Comparison of ENCODE assay signal across 16 cellular contexts in the genomic region with DNA sequence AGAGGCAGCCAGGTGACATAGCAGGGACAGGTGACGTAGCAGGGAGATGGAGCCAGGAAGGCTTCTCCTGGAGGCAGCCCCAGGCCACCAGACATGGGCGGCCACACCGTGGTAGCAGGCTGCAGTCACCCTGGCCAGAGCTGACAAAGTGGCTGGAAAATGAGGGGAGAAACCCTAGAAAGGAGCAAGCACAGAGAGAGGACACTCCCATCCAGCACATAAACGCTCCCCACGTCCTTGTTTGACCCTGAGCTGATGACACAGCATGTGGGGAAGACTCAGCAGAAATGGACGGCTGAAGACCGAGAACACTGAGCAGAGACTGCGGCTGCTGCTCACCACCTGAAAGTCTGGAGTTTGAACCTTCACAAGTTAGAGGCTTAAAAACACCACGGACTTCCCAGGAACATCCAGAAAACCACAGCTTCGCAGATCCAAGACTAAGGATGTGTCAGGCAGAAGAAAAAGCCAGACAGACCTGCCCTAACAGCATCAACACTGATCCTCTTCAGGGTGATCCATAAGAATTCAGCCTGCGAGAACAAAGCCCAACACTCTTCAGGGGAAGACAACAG. TPM values are rescaled to one million over a fixed set of nuclear protein-coding genes. Genes with fewer than 3 reads are reported as not detected.
DNase-seq lines count a peak whose midpoint lies in the region; ATAC-seq and TF ChIP-seq lines count a peak whose summit lies in the region.
"Had no signal": no experiment of that assay in that cellular context is flagged by ENCODE, and none has a peak within 500 bp of the region (broad histone marks: within the 10 kb centered on the region; RNA-seq: fewer than 3 reads in every experiment).

No MANE protein-coding gene starts in this region.

- DNase-seq in activated naive CD8-positive, alpha-beta T cell treated with anti-CD3 and anti-CD28 coated beads, Interleukin-2, amount 50 U/mL, for 24 hours = no peak
- no peak for DNase-seq in activated naive CD8-positive, alpha-beta T cell treated with anti-CD3 and anti-CD28 coated beads for 36 hours
- no peak for DNase-seq in esophagus squamous epithelium (lab: John Stamatoyannopoulos, UW)
- no peak for DNase-seq in vagina (ENCODE audit: extremely low spot score in 2 of 2)
- no peak for DNase-seq in T-cell
- DNase-seq: activated CD4-positive, alpha-beta T cell treated with anti-CD3 and anti-CD28 coated beads for 36 hours; stimulated activated CD4-positive, alpha-beta T cell treated with anti-CD3 and anti-CD28 coated beads, Interleukin-1b, Interleukin-23, amount 100 ng/mL, for 48 hours had no signal

- H3K4me1 Mint-ChIP-seq in activated naive CD8-positive, alpha-beta T cell treated with anti-CD3 and anti-CD28 coated beads, Interleukin-2, amount 50 U/mL, for 24 hours = no peaks in the 10 kb centered on the region
- H3K4me1 Mint-ChIP-seq in activated naive CD8-positive, alpha-beta T cell treated with anti-CD3 and anti-CD28 coated beads for 36 hours = no peaks in the 10 kb centered on the region
- H3K4me1 Mint-ChIP-seq in nephron (peaks cover 17% of the 10 kb centered on the region), T-cell (peaks cover 0 to 7% (median 0%) of the 10 kb centered on the region in 3 donors)
- H3K4me1 Mint-ChIP-seq: activated CD4-positive, alpha-beta T cell treated with anti-CD3 and anti-CD28 coated beads for 36 hours had no signal

- ATAC-seq in activated naive CD8-positive, alpha-beta T cell treated with anti-CD3 and anti-CD28 coated beads, Interleukin-2, amount 50 U/mL, for 24 hours = no peak
- ATAC-seq in T-cell (replicated peaks in 1 of 4) (no peak), HG03469 (IDR thresholded peaks at IDR 0.05; ENCODE audit: unreplicated experiment) (no peak), GM19351 (IDR thresholded peaks at IDR 0.05; ENCODE audit: unreplicated experiment) (no peak)
- ATAC-seq: activated CD4-positive, alpha-beta T cell treated with anti-CD3 and anti-CD28 coated beads for 36 hours had no signal

- CTCF ChIA-PET in T-cell (lab: Charles Lee) = no interaction called here

- H3K27me3 Mint-ChIP-seq in activated naive CD8-positive, alpha-beta T cell treated with anti-CD3 and anti-CD28 coated beads, Interleukin-2, amount 50 U/mL, for 24 hours = no peaks in the 10 kb centered on the region
- no peaks in the 10 kb centered on the region for H3K27me3 Mint-ChIP-seq in activated naive CD8-positive, alpha-beta T cell treated with anti-CD3 and anti-CD28 coated beads for 36 hours
- H3K27me3 Mint-ChIP-seq in nephron (ENCODE audit: low read depth) (no peaks in the 10 kb centered on the region), T-cell (no peaks in the 10 kb centered on the region)
- H3K27me3 Mint-ChIP-seq: activated CD4-positive, alpha-beta T cell treated with anti-CD3 and anti-CD28 coated beads for 36 hours; memory B cell had no signal

- no peaks in the 10 kb centered on the region for H3K27me3 ChIP-seq in esophagus squamous epithelium
- no peaks in the 10 kb centered on the region for H3K27me3 ChIP-seq in vagina

- H3K36me3 ChIP-seq in esophagus squamous epithelium = peaks cover 0 to 75% (median 0%) of the 10 kb centered on the region in 3 donors
- H3K36me3 ChIP-seq in vagina = no peaks in the 10 kb centered on the region

- TF ChIP-seq POLR2A in esophagus squamous epithelium (IDR thresholded peaks at IDR 0.05) (no peak), vagina (IDR thresholded peaks at IDR 0.05) (no peak)

- WGBS in esophagus squamous epithelium, 2 donors = 34 to 46% methylated on average over 9 to 11 of the region's 11 CpGs

- H3K4me3 ChIP-seq in esophagus squamous epithelium (no peak overlapping the region), vagina (no peak overlapping the region)
- H3K4me3 ChIP-seq: thoracic aorta had no signal

- peaks cover 6 to 16% (median 11%) of the 10 kb centered on the region in 3 donors for H3K4me1 ChIP-seq in esophagus squamous epithelium
- peaks cover 15% of the 10 kb centered on the region for H3K4me1 ChIP-seq in vagina

- peak overlapping the region; percentile 11 to 79 (median 67) for H3K27ac ChIP-seq in esophagus squamous epithelium
- H3K27ac ChIP-seq in vagina = peak overlapping the region; percentile 76
- H3K27ac ChIP-seq: thoracic aorta had no signal

- H3K9me3 ChIP-seq in esophagus squamous epithelium = no peaks in the 10 kb centered on the region
- no peaks in the 10 kb centered on the region for H3K9me3 ChIP-seq in vagina
- H3K9me3 ChIP-seq: thoracic aorta had no signal

- H3K9me3 Mint-ChIP-seq in activated naive CD8-positive, alpha-beta T cell treated with anti-CD3 and anti-CD28 coated beads, Interleukin-2, amount 50 U/mL, for 24 hours = no peaks in the 10 kb centered on the region
- no peaks in the 10 kb centered on the region for H3K9me3 Mint-ChIP-seq in activated naive CD8-positive, alpha-beta T cell treated with anti-CD3 and anti-CD28 coated beads for 36 hours
- H3K9me3 Mint-ChIP-seq in nephron = no peaks in the 10 kb centered on the region
- H3K9me3 Mint-ChIP-seq in T-cell = no peaks in the 10 kb centered on the region
- H3K9me3 Mint-ChIP-seq: memory B cell had no signal

- H3K27ac Mint-ChIP-seq in activated naive CD8-positive, alpha-beta T cell treated with anti-CD3 and anti-CD28 coated beads, Interleukin-2, amount 50 U/mL, for 24 hours = peak overlapping the region; percentile 25
- H3K27ac Mint-ChIP-seq in activated naive CD8-positive, alpha-beta T cell treated with anti-CD3 and anti-CD28 coated beads for 36 hours = no peak overlapping the region
- H3K27ac Mint-ChIP-seq in nephron (peak overlapping the region; percentile 6 to 74 (median 22)), T-cell (no peak overlapping the region)
- H3K27ac Mint-ChIP-seq: activated CD4-positive, alpha-beta T cell treated with anti-CD3 and anti-CD28 coated beads for 36 hours; memory B cell had no signal

- TF ChIP-seq CTCF in esophagus squamous epithelium (IDR thresholded peaks at IDR 0.05) (no peak), nephron (IDR thresholded peaks at IDR 0.05; ENCODE audit: unreplicated experiment in 3 of 3) (no peak), vagina (IDR thresholded peaks at IDR 0.05) (no peak)

- H3K4me3 Mint-ChIP-seq in activated naive CD8-positive, alpha-beta T cell treated with anti-CD3 and anti-CD28 coated beads, Interleukin-2, amount 50 U/mL, for 24 hours = no peak overlapping the region
- no peak overlapping the region for H3K4me3 Mint-ChIP-seq in activated naive CD8-positive, alpha-beta T cell treated with anti-CD3 and anti-CD28 coated beads for 36 hours
- H3K4me3 Mint-ChIP-seq in nephron (no peak overlapping the region), T-cell (no peak overlapping the region)
- H3K4me3 Mint-ChIP-seq: activated CD4-positive, alpha-beta T cell treated with anti-CD3 and anti-CD28 coated beads for 36 hours; memory B cell had no signal

- H3K36me3 Mint-ChIP-seq in activated naive CD8-positive, alpha-beta T cell treated with anti-CD3 and anti-CD28 coated beads, Interleukin-2, amount 50 U/mL, for 24 hours (ENCODE audit: low read depth) = peaks cover 9% of the 10 kb centered on the region
- peaks cover 7% of the 10 kb centered on the region for H3K36me3 Mint-ChIP-seq in activated naive CD8-positive, alpha-beta T cell treated with anti-CD3 and anti-CD28 coated beads for 36 hours
- H3K36me3 Mint-ChIP-seq in nephron (ENCODE audit: low read depth) (peaks cover 34% of the 10 kb centered on the region), T-cell (peaks cover 18% of the 10 kb centered on the region)
- H3K36me3 Mint-ChIP-seq: memory B cell had no signal

- intact Hi-C loops in esophagus squamous epithelium (cut with DNase I) (loop anchor here (10.0 kb wide), 1 partner anchor 59 kb away; no protein-coding TSS in a partner anchor), vagina (cut with DNase I) (no loop called here)

- POLR2A ChIA-PET in T-cell (lab: Charles Lee) = interaction anchor here in 1 of 2 donors (0.5 kb wide), 1 partner anchor 59 kb away, joined by 3 read pairs; no protein-coding TSS in a partner anchor

RNA-seq across cellular contexts. Expression of a gene that starts 28.7 kb away (rescaled TPM):
- total RNA-seq in activated naive CD8-positive, alpha-beta T cell treated with anti-CD3 and anti-CD28 coated beads for 36 hours = under 1 TPM; 0.26 to 0.37 TPM
- total RNA-seq in esophagus squamous epithelium = under 1 TPM in 1 of 4 donors, not detected in 3; 0.76 TPM
- total RNA-seq in vagina = 1.2 TPM
- total RNA-seq in T-cell = 1 to 10 TPM in 2 of 5 donors, under 1 TPM in 3; 0.49 to 1.3 (median 0.98) TPM
- total RNA-seq: A172, frontal cortex, RPMI7951 had no signal

RNA-seq across cellular contexts. Expression of a gene that starts 29.2 kb away (rescaled TPM):
- 10 to 100 TPM; 46.1 to 49.7 TPM for total RNA-seq in activated naive CD8-positive, alpha-beta T cell treated with anti-CD3 and anti-CD28 coated beads for 36 hours
- 10 to 100 TPM; 18.3 to 45.0 (median 25.4) TPM for total RNA-seq in esophagus squamous epithelium
- 33.6 TPM for total RNA-seq in vagina
- total RNA-seq in T-cell = 100 to 1,000 TPM in 1 of 5 donors, 10 to 100 TPM in 4; 55.8 to 121 (median 57.3) TPM

RNA-seq across cellular contexts. Expression of a gene that starts 29.8 kb away (rescaled TPM):
- total RNA-seq in activated naive CD8-positive, alpha-beta T cell treated with anti-CD3 and anti-CD28 coated beads for 36 hours = 1 to 10 TPM; 7.6 to 9.2 TPM
- total RNA-seq in esophagus squamous epithelium (10 to 100 TPM; 16.1 to 55.3 (median 18.1) TPM), vagina (12.8 TPM), T-cell (10 to 100 TPM; 21.2 to 43.9 (median 42.4) TPM)

RNA-seq across cellular contexts. Expression of a gene that starts 38.8 kb away (rescaled TPM):
- not detected for total RNA-seq in activated naive CD8-positive, alpha-beta T cell treated with anti-CD3 and anti-CD28 coated beads for 36 hours
- total RNA-seq in esophagus squamous epithelium = 1 to 10 TPM in 1 of 4 donors, not detected in 3; 5.3 TPM
- not detected for total RNA-seq in vagina
- not detected for total RNA-seq in T-cell
- total RNA-seq: A172; activated CD4-positive, alpha-beta T cell treated with anti-CD3 and anti-CD28 coated beads for 36 hours; frontal cortex; HT-29; RPMI7951; thoracic aorta had no signal

RNA-seq across cellular contexts. Expression of a gene that starts 40.2 kb away (rescaled TPM):
- total RNA-seq in activated naive CD8-positive, alpha-beta T cell treated with anti-CD3 and anti-CD28 coated beads for 36 hours = 10 to 100 TPM; 13.3 to 15.9 TPM
- total RNA-seq in esophagus squamous epithelium (100 to 1,000 TPM; 163 to 367 (median 238) TPM), vagina (195 TPM), T-cell (10 to 100 TPM in 4 of 5 donors, 1 to 10 TPM in 1; 7.5 to 18.5 (median 14.6) TPM)

Comparison
In these comparisons a context has a peak if more than half of its experiments do, and no peak if none do; other contexts are left out.
1. H3K27ac Mint-ChIP-seq: peak in activated naive CD8-positive, alpha-beta T cell treated with anti-CD3 and anti-CD28 coated beads, Interleukin-2, amount 50 U/mL, for 24 hours (single experiment) and nephron (3 of 3); none in activated naive CD8-positive, alpha-beta T cell treated with anti-CD3 and anti-CD28 coated beads for 36 hours (single experiment) and T-cell (0 of 2).